Comparison of ENCODE assay signal across 8 cellular contexts in genomic region chr20:34268851-34269668, GRCh38. TPM values are rescaled to one million over a fixed set of nuclear protein-coding genes. Genes with fewer than 3 reads are reported as not detected.
A peak's percentile ranks its signal among the peaks of the same experiment; 100 is the strongest.
DNase-seq lines count a peak whose midpoint lies in the region; ATAC-seq and TF ChIP-seq lines count a peak whose summit lies in the region.

No MANE protein-coding gene starts in this region.

- CTCF ChIA-PET in activated CD4-positive, alpha-beta memory T cell treated with anti-CD3 and anti-CD28 coated beads for 36 hours (lab: Charles Lee) = interaction anchor here (0.6 to 0.8 kb wide), 2 partner anchors 79 to 841 kb away, joined by 3 to 4 read pairs; no protein-coding TSS in a partner anchor

- H3K27ac ChIP-seq in BLaER1 (no peak overlapping the region), fibroblast of lung (ENCODE audit: insufficient read depth, low read length) (no peak overlapping the region)

- POLR2A ChIA-PET in activated CD4-positive, alpha-beta memory T cell treated with anti-CD3 and anti-CD28 coated beads for 36 hours (lab: Charles Lee) = no interaction called here

- H4K20me1 ChIP-seq in BLaER1 (peaks cover 27% of the 10 kb centered on the region; the same call in 1 of the 2 replicates), fibroblast of lung (ENCODE audit: control insufficient read depth, extremely low read depth, insufficient read depth, low read length) (no peaks in the 10 kb centered on the region)

- no peaks in the 10 kb centered on the region for H3K9me3 Mint-ChIP-seq in activated CD4-positive, alpha-beta memory T cell treated with anti-CD3 and anti-CD28 coated beads for 36 hours
- H3K9me3 Mint-ChIP-seq in nephron = no peaks in the 10 kb centered on the region

- H3K36me3 Mint-ChIP-seq in activated CD4-positive, alpha-beta memory T cell treated with anti-CD3 and anti-CD28 coated beads for 36 hours = peaks cover 18% of the 10 kb centered on the region
- peaks cover 22% of the 10 kb centered on the region for H3K36me3 Mint-ChIP-seq in nephron (ENCODE audit: low read depth)

- ATAC-seq in GM21447 (IDR thresholded peaks at IDR 0.05; ENCODE audit: unreplicated experiment) (no peak), GM19351 (IDR thresholded peaks at IDR 0.05; ENCODE audit: unreplicated experiment) (no peak)

- H3K4me2 ChIP-seq in BLaER1 (peak overlapping the region; percentile 84), fibroblast of lung (ENCODE audit: extremely low read depth, insufficient read depth, low read length) (peak overlapping the region; percentile 92)

- peak overlapping the region; percentile 35 for H2AFZ ChIP-seq in fibroblast of lung (ENCODE audit: low read length)

- peak overlapping the region; percentile 48 for H3K9ac ChIP-seq in BLaER1
- no peak overlapping the region for H3K9ac ChIP-seq in fibroblast of lung (ENCODE audit: insufficient read depth, low read length)

- no peaks in the 10 kb centered on the region for H3K9me3 ChIP-seq in BLaER1
- no peaks in the 10 kb centered on the region for H3K9me3 ChIP-seq in fibroblast of lung (ENCODE audit: control insufficient read depth, insufficient read depth, low read depth, low read length)

- DNase-seq in activated CD4-positive, alpha-beta memory T cell treated with anti-CD3 and anti-CD28 coated beads for 36 hours = peak; percentile 25
- DNase-seq in fibroblast of lung (ENCODE audit: low read depth in 2 of 2) = peak; percentile 19 to 49
- no peak for DNase-seq in NCI-H82 (lab: John Stamatoyannopoulos, UW)
- DNase-seq in COLO668 (lab: John Stamatoyannopoulos, UW; ENCODE audit: unreplicated experiment) = no peak

- no peak overlapping the region for H3K4me3 Mint-ChIP-seq in activated CD4-positive, alpha-beta memory T cell treated with anti-CD3 and anti-CD28 coated beads for 36 hours
- peak overlapping the region; percentile 29 to 75 (median 69) for H3K4me3 Mint-ChIP-seq in nephron

- no peak for TF ChIP-seq CTCF in fibroblast of lung (conservative IDR thresholded peaks at IDR 0.05 in 1 of 2, IDR thresholded peaks at IDR 0.05 in 1 of 2; ENCODE audit: low read depth in 1 of 2, low read length in 2 of 2)
- no peak for TF ChIP-seq CTCF in nephron (IDR thresholded peaks at IDR 0.05; ENCODE audit: unreplicated experiment in 3 of 3)

- H3K79me2 ChIP-seq in fibroblast of lung (ENCODE audit: control insufficient read depth, insufficient read depth, low read length) = no peaks in the 10 kb centered on the region

- H3K27me3 Mint-ChIP-seq in activated CD4-positive, alpha-beta memory T cell treated with anti-CD3 and anti-CD28 coated beads for 36 hours = peaks cover 5% of the 10 kb centered on the region
- H3K27me3 Mint-ChIP-seq in nephron (ENCODE audit: low read depth) = peaks cover 3% of the 10 kb centered on the region

- no peak overlapping the region for H3K27ac Mint-ChIP-seq in activated CD4-positive, alpha-beta memory T cell treated with anti-CD3 and anti-CD28 coated beads for 36 hours
- no peak overlapping the region for H3K27ac Mint-ChIP-seq in nephron

- peaks cover 29% of the 10 kb centered on the region for H3K27me3 ChIP-seq in BLaER1
- H3K27me3 ChIP-seq in fibroblast of lung (ENCODE audit: control insufficient read depth, insufficient read depth, low read length) = no peaks in the 10 kb centered on the region

- peaks cover 14% of the 10 kb centered on the region for H3K4me1 Mint-ChIP-seq in activated CD4-positive, alpha-beta memory T cell treated with anti-CD3 and anti-CD28 coated beads for 36 hours (ENCODE audit: low read depth)
- no peaks in the 10 kb centered on the region for H3K4me1 Mint-ChIP-seq in nephron

- H3K4me1 ChIP-seq in BLaER1 (peaks cover 13% of the 10 kb centered on the region), fibroblast of lung (ENCODE audit: control insufficient read depth, extremely low read depth, insufficient read depth, low read length) (no peaks in the 10 kb centered on the region)

- intact Hi-C loops in activated CD4-positive, alpha-beta memory T cell treated with anti-CD3 and anti-CD28 coated beads for 36 hours (cut with micrococcal nuclease) = no loop called here

- H3K4me3 ChIP-seq in BLaER1 (peak overlapping the region; percentile 60), fibroblast of lung (replicated peaks in 1 of 4; ENCODE audit: control extremely low read depth in 1 of 4, insufficient read depth in 1 of 4, low read depth in 3 of 4, low read length in 4 of 4) (peak overlapping the region; percentile 27 to 52 (median 42))

- H3K36me3 ChIP-seq in BLaER1 (peaks cover 28% of the 10 kb centered on the region), fibroblast of lung (ENCODE audit: control insufficient read depth, insufficient read depth, low read length) (no peaks in the 10 kb centered on the region)

RNA-seq across cellular contexts. Expression of gene ASIP, which starts 27.8 kb away (rescaled TPM):
- total RNA-seq in activated CD4-positive, alpha-beta memory T cell treated with anti-CD3 and anti-CD28 coated beads for 36 hours = not detected
- not detected in 2 replicates for total RNA-seq in fibroblast of lung
- not detected in 2 replicates for polyA plus RNA-seq in fibroblast of lung
- not detected in 2 replicates for polyA plus RNA-seq in fibroblast of lung (2012)
- polyA minus RNA-seq in fibroblast of lung (ENCODE audit: low replicate concordance) = not detected in 2 replicates

RNA-seq across cellular contexts. Expression of gene AHCY, which starts 34.1 kb away (rescaled TPM):
- total RNA-seq in activated CD4-positive, alpha-beta memory T cell treated with anti-CD3 and anti-CD28 coated beads for 36 hours = 100 to 1,000 TPM; 160 to 163 TPM
- 68.4 and 72.2 TPM in 2 replicates for total RNA-seq in fibroblast of lung
- 78.3 and 96.6 TPM in 2 replicates for polyA plus RNA-seq in fibroblast of lung
- polyA plus RNA-seq in fibroblast of lung (2012) = 72.8 and 89.5 TPM in 2 replicates
- 253 and 290 TPM in 2 replicates for polyA minus RNA-seq in fibroblast of lung (ENCODE audit: low replicate concordance)

Comparison
In these comparisons a context has a peak if more than half of its experiments do, and no peak if none do; other contexts are left out.
1. DNase-seq: peak in activated CD4-positive, alpha-beta memory T cell treated with anti-CD3 and anti-CD28 coated beads for 36 hours (single experiment) and fibroblast of lung (2 of 2); none in NCI-H82 (single experiment) and COLO668 (single experiment).